Comparison of ENCODE assay signal across 1 cellular context in genomic region chr16:80973991-80974390, GRCh38.
TF ChIP-seq lines count a peak whose summit lies in the region.

No MANE protein-coding gene starts in this region.

TF ChIP-seq in HCT116, 20 proteins besides CTCF, POLR2A, EP300 and RAD21 (continued from another document):
- no peak for TF ChIP-seq EZH2 (IDR thresholded peaks at IDR 0.05)
- no peak for TF ChIP-seq ELF1 (IDR thresholded peaks at IDR 0.05; ENCODE audit: borderline replicate concordance, low read depth)
